10 cellular contexts compared by ENCODE assay signal in the genomic region with DNA sequence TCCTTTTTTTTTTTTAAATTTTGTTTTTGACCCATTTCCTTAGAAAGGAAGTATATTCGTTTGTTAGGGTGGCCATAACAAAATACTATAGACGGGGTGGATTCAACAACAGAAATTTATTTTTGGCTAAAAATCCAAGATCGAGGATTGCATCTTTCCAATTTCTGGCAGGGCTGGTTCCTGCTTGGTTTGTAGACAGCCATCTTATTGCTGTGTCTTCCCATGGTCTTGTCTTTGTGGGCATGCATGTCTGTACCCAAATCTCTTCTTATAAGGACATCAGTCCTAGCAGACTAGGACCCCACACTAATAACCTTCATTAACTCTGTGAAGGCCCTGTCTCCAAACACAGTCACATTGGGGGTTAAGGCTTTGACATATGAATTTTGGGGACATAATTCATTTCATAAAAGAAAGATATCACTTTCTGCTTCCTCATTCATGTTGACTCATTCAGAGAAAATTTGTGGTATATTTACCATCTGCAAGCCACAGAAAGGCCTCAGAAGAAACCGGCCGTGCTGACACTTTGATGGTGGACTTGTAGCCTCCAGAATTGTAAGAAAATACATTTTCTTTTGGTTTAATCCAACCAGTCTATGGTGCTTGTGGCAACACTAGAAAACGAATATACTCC.
DNase-seq lines count a peak whose midpoint lies in the region; ATAC-seq and TF ChIP-seq lines count a peak whose summit lies in the region.
"Had no signal": no experiment of that assay in that cellular context is flagged by ENCODE, and none has a peak within 500 bp of the region (broad histone marks: within the 10 kb centered on the region; RNA-seq: fewer than 3 reads in every experiment).

No MANE protein-coding gene starts in this region.

- TF ChIP-seq CTCF in nephron progenitor cell (IDR thresholded peaks at IDR 0.05) (no peak), left lung (IDR thresholded peaks at IDR 0.05) (no peak)

- H3K4me3 ChIP-seq in left lung: no peak overlapping the region

- H3K4me1 ChIP-seq in left lung: no peaks in the 10 kb centered on the region

- peak; percentile 30 for DNase-seq in NAMALWA (ENCODE audit: low spot score)
- DNase-seq in memory B cell (ENCODE audit: low spot score in 2 of 2): no peak
- no peak for DNase-seq in nephron progenitor cell
- DNase-seq in T-helper 1 cell: no peak
- DNase-seq in left lung: no peak
- DNase-seq in stimulated activated naive CD4-positive, alpha-beta T cell treated with Interleukin-2 at 50 U/mL for 16 hours (lab: John Stamatoyannopoulos, UW): no peak

- H3K27me3 Mint-ChIP-seq in memory B cell (no peaks in the 10 kb centered on the region), nephron progenitor cell (ENCODE audit: low read depth, poor library complexity) (peaks cover 3% of the 10 kb centered on the region)

- H3K4me3 Mint-ChIP-seq in memory B cell (no peak overlapping the region), nephron progenitor cell (no peak overlapping the region)

- H3K36me3 ChIP-seq in left lung: no peaks in the 10 kb centered on the region

- H3K27ac ChIP-seq in left lung: no peak overlapping the region
- H3K27ac ChIP-seq: HL-60, VCaP had no signal

- H3K9me3 ChIP-seq in left lung: no peaks in the 10 kb centered on the region

- ATAC-seq in GM18909 (IDR thresholded peaks at IDR 0.05; ENCODE audit: poor library complexity, unreplicated experiment) (peak; percentile 80), HG02798 (IDR thresholded peaks at IDR 0.05; ENCODE audit: poor library complexity, unreplicated experiment) (peak; percentile 79), memory B cell (ENCODE audit: low read depth) (peak; percentile 23), left lung (no peak)

- H3K27ac Mint-ChIP-seq in memory B cell (no peak overlapping the region), nephron progenitor cell (no peak overlapping the region)

- intact Hi-C loops in left lung (cut with DNase I): no loop called here

- H3K9me3 Mint-ChIP-seq in memory B cell: peaks cover 2% of the 10 kb centered on the region
- H3K9me3 Mint-ChIP-seq in nephron progenitor cell: no peaks in the 10 kb centered on the region

- H3K27me3 ChIP-seq in left lung: no peaks in the 10 kb centered on the region

- peaks cover 17% of the 10 kb centered on the region for H3K4me1 Mint-ChIP-seq in memory B cell
- peaks cover 31% of the 10 kb centered on the region for H3K4me1 Mint-ChIP-seq in nephron progenitor cell

- H3K36me3 Mint-ChIP-seq in memory B cell (no peaks in the 10 kb centered on the region), nephron progenitor cell (ENCODE audit: low read depth) (no peaks in the 10 kb centered on the region)
